Comparison of ENCODE assay signal across 19 cellular contexts in genomic region chr7:152633504-152633903, GRCh38.
"Had no signal": no experiment of that assay in that cellular context is flagged by ENCODE, and none has a peak within 500 bp of the region (broad histone marks: within the 10 kb centered on the region; RNA-seq: fewer than 3 reads in every experiment).

No MANE protein-coding gene starts in this region.

- H3K27me3 ChIP-seq: cardiac muscle cell had no signal

- DNase-seq: activated CD4-positive, alpha-beta memory T cell treated with anti-CD3 and anti-CD28 coated beads, Interleukin-2, amount 10 ng/mL, durations not matched to agents 7 days and 5 days; activated CD4-positive, alpha-beta T cell treated with anti-CD3 and anti-CD28 coated beads for 48 hours; activated CD4-positive, CD25-positive, alpha-beta regulatory T cell; activated naive CD4-positive, alpha-beta T cell; activated naive CD8-positive, alpha-beta T cell treated with anti-CD3 and anti-CD28 coated beads for 36 hours; activated T-cell treated with anti-CD3 and anti-CD28 coated beads, Interleukin-2, amount 50 U/mL, for 1 hour; amniotic stem cell; effector CD8-positive, alpha-beta T cell; heart left ventricle; left ventricle myocardium inferior; mammary epithelial cell; nephron progenitor cell; occipital lobe; retina; stimulated activated naive CD4-positive, alpha-beta T cell had no signal

- H3K9me3 ChIP-seq: gastroesophageal sphincter, heart left ventricle, left ventricle myocardium inferior had no signal

- H3K4me3 ChIP-seq: cardiac muscle cell, gastroesophageal sphincter, heart left ventricle, left ventricle myocardium inferior had no signal

- H3K36me3 ChIP-seq: cardiac muscle cell, gastroesophageal sphincter, heart left ventricle, left ventricle myocardium inferior had no signal

- ATAC-seq: activated T-helper 17 cell treated with anti-CD3 and anti-CD28 coated beads, Interleukin-2, amount 50 U/mL, for 72 hours; esophagus mucosa; gastroesophageal sphincter; heart left ventricle had no signal

- H3K4me1 ChIP-seq: gastroesophageal sphincter, heart left ventricle, left ventricle myocardium inferior had no signal

- H3K27ac ChIP-seq: cardiac muscle cell, gastroesophageal sphincter, heart left ventricle, left ventricle myocardium inferior had no signal
